In genomic region chr4:142579483-142579882, GRCh38 we compare ENCODE assay signal across 21 cellular contexts.
"Had no signal": no experiment of that assay in that cellular context is flagged by ENCODE, and none has a peak within 500 bp of the region (broad histone marks: within the 10 kb centered on the region; RNA-seq: fewer than 3 reads in every experiment).

No MANE protein-coding gene starts in this region.

- H3K27me3 ChIP-seq: foreskin keratinocyte, right lobe of liver, uterus had no signal

- H3K9me3 ChIP-seq: right lobe of liver, uterus had no signal

- ATAC-seq: activated CD8-positive, alpha-beta memory T cell treated with anti-CD3 and anti-CD28 coated beads, Interleukin-2, amount 10 ng/mL, durations not matched to agents 7 days and 5 days; activated CD8-positive, alpha-beta T cell treated with anti-CD3 and anti-CD28 coated beads for 36 hours; foreskin keratinocyte; left lobe of liver; right lobe of liver; stimulated activated effector memory CD8-positive, alpha-beta T cell treated with anti-CD3 and anti-CD28 coated beads, Interleukin-12 subunit alpha, Interleukin-12 subunit beta, amount 100 ng/mL, for 72 hours had no signal

- H3K4me3 Mint-ChIP-seq: activated CD8-positive, alpha-beta memory T cell treated with anti-CD3 and anti-CD28 coated beads, Interleukin-2, amount 10 ng/mL, durations not matched to agents 7 days and 5 days; activated CD8-positive, alpha-beta T cell treated with anti-CD3 and anti-CD28 coated beads for 36 hours; brain; dendritic cell treated with granulocyte-macrophage colony-stimulating factor and Interleukin-4, amounts not matched to agents 40 ng/mL and 50 ng/mL, for 4 days; immature natural killer cell; naive B cell; stimulated activated effector memory CD8-positive, alpha-beta T cell treated with anti-CD3 and anti-CD28 coated beads, Interleukin-12 subunit alpha, Interleukin-12 subunit beta, amount 100 ng/mL, for 72 hours had no signal

- H3K36me3 Mint-ChIP-seq: brain; naive B cell; stimulated activated effector memory CD8-positive, alpha-beta T cell treated with anti-CD3 and anti-CD28 coated beads, Interleukin-12 subunit alpha, Interleukin-12 subunit beta, amount 100 ng/mL, for 72 hours had no signal

- H3K4me3 ChIP-seq: lung, right lobe of liver, skin epidermis, uterus had no signal

- H3K27ac Mint-ChIP-seq: activated CD8-positive, alpha-beta memory T cell treated with anti-CD3 and anti-CD28 coated beads, Interleukin-2, amount 10 ng/mL, durations not matched to agents 7 days and 5 days; activated CD8-positive, alpha-beta T cell treated with anti-CD3 and anti-CD28 coated beads for 36 hours; dendritic cell treated with granulocyte-macrophage colony-stimulating factor and Interleukin-4, amounts not matched to agents 40 ng/mL and 50 ng/mL, for 4 days; immature natural killer cell; naive B cell; stimulated activated effector memory CD8-positive, alpha-beta T cell treated with anti-CD3 and anti-CD28 coated beads, Interleukin-12 subunit alpha, Interleukin-12 subunit beta, amount 100 ng/mL, for 72 hours had no signal

- H3K27me3 Mint-ChIP-seq: activated CD8-positive, alpha-beta memory T cell treated with anti-CD3 and anti-CD28 coated beads, Interleukin-2, amount 10 ng/mL, durations not matched to agents 7 days and 5 days; activated CD8-positive, alpha-beta T cell treated with anti-CD3 and anti-CD28 coated beads for 36 hours; dendritic cell treated with granulocyte-macrophage colony-stimulating factor and Interleukin-4, amounts not matched to agents 40 ng/mL and 50 ng/mL, for 4 days; naive B cell had no signal

- H3K4me1 Mint-ChIP-seq: immature natural killer cell, naive B cell had no signal

- H3K9me3 Mint-ChIP-seq: dendritic cell treated with granulocyte-macrophage colony-stimulating factor and Interleukin-4, amounts not matched to agents 40 ng/mL and 50 ng/mL, for 4 days; stimulated activated effector memory CD8-positive, alpha-beta T cell treated with anti-CD3 and anti-CD28 coated beads, Interleukin-12 subunit alpha, Interleukin-12 subunit beta, amount 100 ng/mL, for 72 hours had no signal

- DNase-seq: activated CD4-positive, alpha-beta T cell treated with anti-CD3 and anti-CD28 coated beads for 1 hour; activated CD8-positive, alpha-beta memory T cell treated with anti-CD3 and anti-CD28 coated beads, Interleukin-2, amount 10 ng/mL, durations not matched to agents 7 days and 5 days; activated CD8-positive, alpha-beta T cell treated with anti-CD3 and anti-CD28 coated beads for 36 hours; activated naive CD4-positive, alpha-beta T cell treated with anti-CD3 and anti-CD28 coated beads, Interleukin-2, amount 50 U/mL, for 16 hours; anterior cingulate cortex; effector CD4-positive, alpha-beta T cell; foreskin keratinocyte; immature natural killer cell; naive B cell; posterior cingulate gyrus; right lobe of liver; stimulated activated CD4-positive, alpha-beta T cell treated with anti-CD3 and anti-CD28 coated beads, Interleukin-2, amount 100 ng/mL, for 24 hours; T-helper 1 cell; trophoblast cell; uterus had no signal

- H3K36me3 ChIP-seq: right lobe of liver, uterus had no signal

- H3K27ac ChIP-seq: foreskin keratinocyte, right lobe of liver, skin epidermis, uterus had no signal

- H3K4me1 ChIP-seq: right lobe of liver, uterus had no signal
